Comparison of ENCODE assay signal across 20 cellular contexts in the genomic region with DNA sequence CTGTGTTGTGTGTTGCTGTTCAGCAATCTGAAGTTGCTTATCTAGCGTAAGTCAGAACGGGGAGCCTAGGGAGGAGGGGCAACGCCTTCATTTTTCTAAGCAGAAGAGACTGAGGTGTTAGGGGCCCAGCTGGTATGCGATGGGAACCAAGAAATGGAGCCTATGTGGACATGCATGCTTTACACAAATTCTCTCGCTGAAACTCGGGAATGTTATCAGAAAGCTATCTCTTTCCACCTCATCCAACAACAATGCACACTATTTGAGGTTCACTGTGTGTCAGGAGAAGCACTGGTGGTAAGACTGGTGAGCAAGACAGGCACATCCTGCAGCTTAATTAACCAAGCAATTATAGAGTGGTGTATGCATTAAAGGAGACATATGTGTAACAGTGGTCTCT.
"Had no signal": no experiment of that assay in that cellular context is flagged by ENCODE, and none has a peak within 500 bp of the region (broad histone marks: within the 10 kb centered on the region; RNA-seq: fewer than 3 reads in every experiment).

No MANE protein-coding gene starts in this region.

- DNase-seq: activated CD4-positive, alpha-beta T cell treated with anti-CD3 and anti-CD28 coated beads for 48 hours; activated CD4-positive, alpha-beta T cell treated with anti-CD3 and anti-CD28 coated beads, Interleukin-2, amount 50 U/mL, for 48 hours; activated CD8-positive, alpha-beta memory T cell treated with anti-CD3 and anti-CD28 coated beads for 24 hours; activated effector memory CD4-positive, alpha-beta T cell treated with anti-CD3 and anti-CD28 coated beads, Interleukin-2, amount 50 U/mL, for 16 hours; activated naive CD4-positive, alpha-beta T cell treated with anti-CD3 and anti-CD28 coated beads, Interleukin-2, amount 10 ng/mL, durations not matched to agents 7 days and 5 days; activated naive CD8-positive, alpha-beta T cell treated with anti-CD3 and anti-CD28 coated beads, Interleukin-2, amount 50 U/mL, for 24 hours; amygdala; endodermal cell; foreskin fibroblast; heart left ventricle; hypothalamus; left lung; posterior cingulate gyrus; right cardiac atrium; stimulated activated naive CD4-positive, alpha-beta T cell treated with Interleukin-2 at 50 U/mL for 16 hours; T-helper 9 cell had no signal

- H3K9me3 ChIP-seq: heart left ventricle, left lung, tibial nerve had no signal

- ATAC-seq: activated naive CD8-positive, alpha-beta T cell treated with anti-CD3 and anti-CD28 coated beads, Interleukin-2, amount 50 U/mL, for 24 hours; esophagus mucosa; heart left ventricle; left lung; right cardiac atrium had no signal

- H3K27me3 ChIP-seq: heart left ventricle, left lung, tibial nerve had no signal

- H3K4me1 ChIP-seq: heart left ventricle, left lung, tibial nerve had no signal

- H3K4me3 ChIP-seq: heart left ventricle, left lung, lung, tibial nerve had no signal

- H3K36me3 ChIP-seq: heart left ventricle, left lung, tibial nerve had no signal

- H3K27ac ChIP-seq: heart left ventricle, left lung, tibial nerve, VCaP had no signal
